In the genomic region with DNA sequence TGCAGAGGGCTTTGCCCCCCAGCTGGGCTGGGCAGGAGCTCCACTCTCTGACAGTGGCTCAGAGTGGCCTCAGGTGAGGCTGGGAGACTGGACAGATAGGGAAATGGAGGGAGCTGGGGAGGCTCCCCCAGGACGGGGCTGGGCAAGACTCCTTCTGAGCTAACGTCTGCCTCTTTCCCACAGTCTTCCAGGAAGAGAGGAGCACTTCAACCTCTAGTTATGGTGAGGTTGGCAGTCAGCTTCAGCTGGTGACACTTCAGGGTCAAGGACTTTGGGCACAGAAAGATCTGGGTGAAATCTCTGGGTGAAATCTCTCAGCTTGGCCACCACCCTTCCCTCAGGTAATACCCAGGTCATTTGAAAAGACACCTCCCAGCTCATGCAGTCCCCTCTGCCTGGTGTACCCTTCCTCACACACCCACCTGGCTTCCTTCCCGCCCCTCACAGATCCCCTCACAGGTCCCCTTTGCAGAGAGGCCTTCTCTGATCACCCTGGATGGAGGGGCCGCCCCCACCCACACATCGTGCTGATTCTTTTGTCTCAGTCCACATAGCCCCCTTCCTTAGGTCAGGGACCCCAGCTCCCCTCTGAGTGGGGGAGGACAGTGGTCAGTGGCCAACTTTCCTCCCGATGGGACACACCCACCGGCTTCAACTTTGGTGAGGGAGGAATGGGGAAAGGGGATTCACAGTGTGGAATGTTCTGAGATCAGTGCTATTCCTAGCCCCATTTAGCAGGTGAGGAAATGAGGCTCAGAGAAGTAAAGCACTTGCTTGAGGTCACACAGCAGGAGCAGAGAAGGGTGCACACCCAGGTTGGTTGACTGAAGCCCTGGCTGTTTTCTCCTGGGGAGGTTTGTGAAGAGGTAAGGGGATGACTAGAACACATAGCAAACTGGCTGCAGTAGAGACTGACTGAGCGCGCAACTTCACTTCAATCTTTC, we compare ENCODE assay signal across 2 cellular contexts.
TF ChIP-seq lines count a peak whose summit lies in the region.

No MANE protein-coding gene starts in this region.

TF ChIP-seq in HEK293, 187 proteins besides CTCF, POLR2A, EP300 and RAD21:
- peak; percentile 56; the same call in 1 of the 2 replicates for TF ChIP-seq ZNF768 (tag by site-specific recombination; IDR thresholded peaks at IDR 0.05)
- TF ChIP-seq HOXD13 (CRISPR knock-in tag; IDR thresholded peaks at IDR 0.05; ENCODE audit: borderline replicate concordance): no peak
- TF ChIP-seq ZNF266 (tag by site-specific recombination; IDR thresholded peaks at IDR 0.05; ENCODE audit: low read depth): no peak

TF ChIP-seq in SK-N-SH, 30 proteins besides CTCF, POLR2A, EP300 and RAD21:
- TF ChIP-seq POLR2AphosphoS5 (IDR thresholded peaks at IDR 0.05; ENCODE audit: low read depth, low read length) (no peak), FOSL2 (IDR thresholded peaks at IDR 0.05; ENCODE audit: borderline replicate concordance, low read depth) (no peak), SMC3 (IDR thresholded peaks at IDR 0.05; ENCODE audit: low read depth, low read length) (no peak), TAF1 (IDR thresholded peaks at IDR 0.05; ENCODE audit: borderline replicate concordance, low read depth, low read length) (no peak), IRF3 (IDR thresholded peaks at IDR 0.05; ENCODE audit: low read depth, low read length) (no peak), RXRA (IDR thresholded peaks at IDR 0.05; ENCODE audit: borderline replicate concordance, low read depth) (no peak), RCOR1 (IDR thresholded peaks at IDR 0.05; ENCODE audit: low read length) (no peak), GATA2 (CRISPR knock-in tag; IDR thresholded peaks at IDR 0.05) (no peak), SIN3A (IDR thresholded peaks at IDR 0.05; ENCODE audit: borderline replicate concordance, low read depth, low read length) (no peak), NFIC (IDR thresholded peaks at IDR 0.05; ENCODE audit: borderline replicate concordance) (no peak), CHD2 (IDR thresholded peaks at IDR 0.05; ENCODE audit: low read length, partially characterized antibody) (no peak), USF1 (IDR thresholded peaks at IDR 0.05; ENCODE audit: borderline replicate concordance, low read depth) (no peak), NRF1 (IDR thresholded peaks at IDR 0.05; ENCODE audit: low read depth, low read length) (no peak), MAX (IDR thresholded peaks at IDR 0.05; ENCODE audit: low read depth) (no peak)
- TF ChIP-seq, protein P1, sequence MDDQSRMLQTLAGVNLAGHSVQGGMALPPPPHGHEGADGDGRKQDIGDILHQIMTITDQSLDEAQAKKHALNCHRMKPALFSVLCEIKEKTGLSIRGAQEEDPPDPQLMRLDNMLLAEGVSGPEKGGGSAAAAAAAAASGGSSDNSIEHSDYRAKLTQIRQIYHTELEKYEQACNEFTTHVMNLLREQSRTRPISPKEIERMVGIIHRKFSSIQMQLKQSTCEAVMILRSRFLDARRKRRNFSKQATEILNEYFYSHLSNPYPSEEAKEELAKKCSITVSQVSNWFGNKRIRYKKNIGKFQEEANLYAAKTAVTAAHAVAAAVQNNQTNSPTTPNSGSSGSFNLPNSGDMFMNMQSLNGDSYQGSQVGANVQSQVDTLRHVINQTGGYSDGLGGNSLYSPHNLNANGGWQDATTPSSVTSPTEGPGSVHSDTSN (IDR thresholded peaks at IDR 0.05): no peak
- TF ChIP-seq, protein P2, sequence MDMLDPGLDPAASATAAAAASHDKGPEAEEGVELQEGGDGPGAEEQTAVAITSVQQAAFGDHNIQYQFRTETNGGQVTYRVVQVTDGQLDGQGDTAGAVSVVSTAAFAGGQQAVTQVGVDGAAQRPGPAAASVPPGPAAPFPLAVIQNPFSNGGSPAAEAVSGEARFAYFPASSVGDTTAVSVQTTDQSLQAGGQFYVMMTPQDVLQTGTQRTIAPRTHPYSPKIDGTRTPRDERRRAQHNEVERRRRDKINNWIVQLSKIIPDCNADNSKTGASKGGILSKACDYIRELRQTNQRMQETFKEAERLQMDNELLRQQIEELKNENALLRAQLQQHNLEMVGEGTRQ (IDR thresholded peaks at IDR 0.05; ENCODE audit: borderline replicate concordance, low read depth, low read length): no peak
- TF ChIP-seq, protein P3, sequence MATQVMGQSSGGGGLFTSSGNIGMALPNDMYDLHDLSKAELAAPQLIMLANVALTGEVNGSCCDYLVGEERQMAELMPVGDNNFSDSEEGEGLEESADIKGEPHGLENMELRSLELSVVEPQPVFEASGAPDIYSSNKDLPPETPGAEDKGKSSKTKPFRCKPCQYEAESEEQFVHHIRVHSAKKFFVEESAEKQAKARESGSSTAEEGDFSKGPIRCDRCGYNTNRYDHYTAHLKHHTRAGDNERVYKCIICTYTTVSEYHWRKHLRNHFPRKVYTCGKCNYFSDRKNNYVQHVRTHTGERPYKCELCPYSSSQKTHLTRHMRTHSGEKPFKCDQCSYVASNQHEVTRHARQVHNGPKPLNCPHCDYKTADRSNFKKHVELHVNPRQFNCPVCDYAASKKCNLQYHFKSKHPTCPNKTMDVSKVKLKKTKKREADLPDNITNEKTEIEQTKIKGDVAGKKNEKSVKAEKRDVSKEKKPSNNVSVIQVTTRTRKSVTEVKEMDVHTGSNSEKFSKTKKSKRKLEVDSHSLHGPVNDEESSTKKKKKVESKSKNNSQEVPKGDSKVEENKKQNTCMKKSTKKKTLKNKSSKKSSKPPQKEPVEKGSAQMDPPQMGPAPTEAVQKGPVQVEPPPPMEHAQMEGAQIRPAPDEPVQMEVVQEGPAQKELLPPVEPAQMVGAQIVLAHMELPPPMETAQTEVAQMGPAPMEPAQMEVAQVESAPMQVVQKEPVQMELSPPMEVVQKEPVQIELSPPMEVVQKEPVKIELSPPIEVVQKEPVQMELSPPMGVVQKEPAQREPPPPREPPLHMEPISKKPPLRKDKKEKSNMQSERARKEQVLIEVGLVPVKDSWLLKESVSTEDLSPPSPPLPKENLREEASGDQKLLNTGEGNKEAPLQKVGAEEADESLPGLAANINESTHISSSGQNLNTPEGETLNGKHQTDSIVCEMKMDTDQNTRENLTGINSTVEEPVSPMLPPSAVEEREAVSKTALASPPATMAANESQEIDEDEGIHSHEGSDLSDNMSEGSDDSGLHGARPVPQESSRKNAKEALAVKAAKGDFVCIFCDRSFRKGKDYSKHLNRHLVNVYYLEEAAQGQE (IDR thresholded peaks at IDR 0.05; ENCODE audit: low read depth, low read length): no peak
